In the genomic region with DNA sequence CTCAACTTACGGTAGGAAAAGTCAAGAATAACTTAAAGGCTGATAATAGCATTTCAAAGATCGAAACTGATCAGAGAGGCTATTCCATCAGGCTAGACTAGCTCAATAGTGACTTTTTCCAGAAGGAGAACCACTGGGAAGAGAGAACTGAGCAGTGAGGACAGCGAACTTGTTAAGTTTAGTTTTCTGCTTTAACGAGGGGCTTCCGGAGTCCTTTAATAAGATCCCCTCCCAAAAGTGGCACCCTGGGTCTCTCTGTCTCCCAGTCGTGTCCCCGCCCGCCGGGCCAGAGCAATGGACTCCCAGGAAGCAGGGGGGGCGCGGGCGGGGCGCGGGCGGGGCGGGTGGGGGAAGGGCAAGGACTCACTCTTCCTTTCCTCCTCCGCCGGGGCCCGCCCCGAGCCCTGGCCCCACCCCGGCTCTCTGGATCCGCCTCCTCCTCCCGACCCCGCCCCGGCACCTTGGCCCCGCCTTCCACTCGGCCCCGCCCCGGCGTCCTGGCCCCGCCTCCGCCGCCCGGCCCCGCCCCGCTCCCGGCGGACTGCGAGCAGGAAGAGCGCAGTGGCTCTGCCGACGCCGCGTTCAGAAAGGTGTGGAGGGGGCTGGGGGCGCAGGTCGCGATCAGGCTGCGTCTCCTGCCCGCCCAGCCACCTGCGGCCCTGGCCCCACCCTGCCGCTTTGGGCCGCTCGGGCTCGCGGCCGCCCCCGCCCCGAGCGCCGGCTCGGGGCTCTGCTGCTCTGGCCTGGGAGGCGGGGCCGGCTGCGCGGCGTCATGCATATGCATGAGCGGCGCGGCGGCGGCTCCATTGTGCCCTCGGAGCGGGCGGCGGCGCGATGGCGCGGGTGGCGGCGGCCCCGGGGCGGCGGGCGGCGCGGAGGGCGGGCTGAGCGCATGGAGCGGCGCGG, we compare ENCODE assay signal across 8 cellular contexts. TPM values are rescaled to one million over a fixed set of nuclear protein-coding genes. Genes with fewer than 3 reads are reported as not detected.
DNase-seq lines count a peak whose midpoint lies in the region; ATAC-seq and TF ChIP-seq lines count a peak whose summit lies in the region.

A gene with protein sequence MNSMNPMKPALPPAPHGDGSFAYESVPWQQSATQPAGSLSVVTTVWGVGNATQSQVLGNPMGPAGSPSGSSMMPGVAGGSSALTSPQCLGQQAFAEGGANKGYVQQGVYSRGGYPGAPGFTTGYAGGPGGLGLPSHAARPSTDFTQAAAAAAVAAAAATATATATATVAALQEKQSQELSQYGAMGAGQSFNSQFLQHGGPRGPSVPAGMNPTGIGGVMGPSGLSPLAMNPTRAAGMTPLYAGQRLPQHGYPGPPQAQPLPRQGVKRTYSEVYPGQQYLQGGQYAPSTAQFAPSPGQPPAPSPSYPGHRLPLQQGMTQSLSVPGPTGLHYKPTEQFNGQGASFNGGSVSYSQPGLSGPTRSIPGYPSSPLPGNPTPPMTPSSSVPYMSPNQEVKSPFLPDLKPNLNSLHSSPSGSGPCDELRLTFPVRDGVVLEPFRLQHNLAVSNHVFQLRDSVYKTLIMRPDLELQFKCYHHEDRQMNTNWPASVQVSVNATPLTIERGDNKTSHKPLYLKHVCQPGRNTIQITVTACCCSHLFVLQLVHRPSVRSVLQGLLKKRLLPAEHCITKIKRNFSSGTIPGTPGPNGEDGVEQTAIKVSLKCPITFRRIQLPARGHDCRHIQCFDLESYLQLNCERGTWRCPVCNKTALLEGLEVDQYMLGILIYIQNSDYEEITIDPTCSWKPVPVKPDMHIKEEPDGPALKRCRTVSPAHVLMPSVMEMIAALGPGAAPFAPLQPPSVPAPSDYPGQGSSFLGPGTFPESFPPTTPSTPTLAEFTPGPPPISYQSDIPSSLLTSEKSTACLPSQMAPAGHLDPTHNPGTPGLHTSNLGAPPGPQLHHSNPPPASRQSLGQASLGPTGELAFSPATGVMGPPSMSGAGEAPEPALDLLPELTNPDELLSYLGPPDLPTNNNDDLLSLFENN (plus strand): TSS at position 806 of the 906 bp plus-strand sequence. CDS start 7,403 bp downstream, outside the sequence.

- no peaks in the 10 kb centered on the region for H3K27me3 ChIP-seq in DND-41 (ENCODE audit: insufficient read depth, low read length, poor library complexity)
- no peaks in the 10 kb centered on the region for H3K27me3 ChIP-seq in GM23248 (replicated peaks; ENCODE audit: insufficient read depth)
- no peaks in the 10 kb centered on the region for H3K27me3 ChIP-seq in fibroblast of lung (ENCODE audit: control insufficient read depth, insufficient read depth, low read length)
- H3K27me3 ChIP-seq in naive thymus-derived CD4-positive, alpha-beta T cell (ENCODE audit: control insufficient read depth in 2 of 2, insufficient read depth in 2 of 2, low read length in 2 of 2) = no peaks in the 10 kb centered on the region

- H3K36me3 ChIP-seq in DND-41 (ENCODE audit: insufficient read depth, low read length) (peaks cover 13% of the 10 kb centered on the region), GM23248 (ENCODE audit: low read depth) (no peaks in the 10 kb centered on the region), fibroblast of lung (ENCODE audit: control insufficient read depth, insufficient read depth, low read length) (no peaks in the 10 kb centered on the region)
- no peaks in the 10 kb centered on the region for H3K36me3 ChIP-seq in naive thymus-derived CD4-positive, alpha-beta T cell (ENCODE audit: control insufficient read depth in 2 of 3, insufficient read depth in 3 of 3, low read length in 3 of 3)

- H4K20me1 ChIP-seq in DND-41 (ENCODE audit: insufficient read depth, low read length) (peaks cover 19% of the 10 kb centered on the region; the same call in 1 of the 2 replicates), GM23248 (ENCODE audit: insufficient read depth) (no peaks in the 10 kb centered on the region), fibroblast of lung (ENCODE audit: control insufficient read depth, extremely low read depth, insufficient read depth, low read length) (no peaks in the 10 kb centered on the region)

- CTCF ChIA-PET in naive thymus-derived CD4-positive, alpha-beta T cell (lab: Charles Lee) = no interaction called here

- H3K9me2 ChIP-seq in GM23248 (ENCODE audit: insufficient read depth) = no peaks in the 10 kb centered on the region

- TF ChIP-seq CTCF in DND-41 (IDR thresholded peaks at IDR 0.05; ENCODE audit: borderline replicate concordance, extremely low read depth, low read length, poor library complexity, severe bottlenecking) (no peak), LNCaP clone FGC (IDR thresholded peaks at IDR 0.05; ENCODE audit: control insufficient read depth, extremely low read depth, insufficient read depth) (no peak), fibroblast of lung (conservative IDR thresholded peaks at IDR 0.05 in 1 of 2, IDR thresholded peaks at IDR 0.05 in 1 of 2; ENCODE audit: low read depth in 1 of 2, low read length in 2 of 2) (no peak)

- intact Hi-C loops in naive thymus-derived CD4-positive, alpha-beta T cell (cut with micrococcal nuclease) = loop anchor here in 1 of 2 donors (1.0 to 2.0 kb wide), 11 partner anchors 48 to 822 kb away; a partner anchor contains a TSS

- H3K4me1 Mint-ChIP-seq in activated T-helper 17 cell treated with anti-CD3 and anti-CD28 coated beads, Interleukin-2, amount 50 U/mL, for 72 hours = peaks cover 17% of the 10 kb centered on the region
- peaks cover 22 to 63% (median 45%) of the 10 kb centered on the region in 7 donors for H3K4me1 Mint-ChIP-seq in naive thymus-derived CD4-positive, alpha-beta T cell
- H3K4me1 Mint-ChIP-seq in stimulated activated memory B cell treated with anti-CD40 and anti-IgM and Interleukin-4, amounts not matched to agents 10 μg/mL and 1 μg/mL and 100 μg/mL, for 72 hours = peaks cover 42% of the 10 kb centered on the region

- in situ Hi-C loops in GM23248 (cut with MboI) = no loop called here

- POLR2A ChIA-PET in naive thymus-derived CD4-positive, alpha-beta T cell (lab: Charles Lee) = interaction anchor here (0.7 to 2.7 kb wide), 9 partner anchors 21 to 365 kb away, joined by 3 to 13 read pairs (median 7); a partner anchor contains a TSS

- H3K27ac ChIP-seq in DND-41 (ENCODE audit: low read length) (peak within 1 kb of the TSS; percentile 90), GM23248 (peak within 1 kb of the TSS; percentile 91), fibroblast of lung (ENCODE audit: insufficient read depth, low read length) (peak within 1 kb of the TSS; percentile 88)
- H3K27ac ChIP-seq in naive thymus-derived CD4-positive, alpha-beta T cell (ENCODE audit: low read depth, low read length) = peak within 1 kb of the TSS; percentile 98

- peak within 1 kb of the TSS; percentile 84 for H3K27ac Mint-ChIP-seq in activated T-helper 17 cell treated with anti-CD3 and anti-CD28 coated beads, Interleukin-2, amount 50 U/mL, for 72 hours
- peak within 1 kb of the TSS; percentile 81 to 98 (median 92) for H3K27ac Mint-ChIP-seq in naive thymus-derived CD4-positive, alpha-beta T cell
- peak within 1 kb of the TSS; percentile 74 for H3K27ac Mint-ChIP-seq in stimulated activated memory B cell treated with anti-CD40 and anti-IgM and Interleukin-4, amounts not matched to agents 10 μg/mL and 1 μg/mL and 100 μg/mL, for 72 hours

- H3K9ac ChIP-seq in DND-41 (ENCODE audit: low read depth, low read length) (peak within 1 kb of the TSS; percentile 79), GM23248 (peak within 1 kb of the TSS; percentile 84), fibroblast of lung (ENCODE audit: insufficient read depth, low read length) (peak within 1 kb of the TSS; percentile 91)

- peaks cover 8% of the 10 kb centered on the region; the same call in 1 of the 2 replicates for H3F3A ChIP-seq in GM23248 (ENCODE audit: insufficient read depth)

- H3K4me3 Mint-ChIP-seq in activated T-helper 17 cell treated with anti-CD3 and anti-CD28 coated beads, Interleukin-2, amount 50 U/mL, for 72 hours = peak within 1 kb of the TSS; percentile 86
- peak within 1 kb of the TSS; percentile 77 to 92 (median 88) for H3K4me3 Mint-ChIP-seq in naive thymus-derived CD4-positive, alpha-beta T cell
- peak within 1 kb of the TSS; percentile 88 for H3K4me3 Mint-ChIP-seq in stimulated activated memory B cell treated with anti-CD40 and anti-IgM and Interleukin-4, amounts not matched to agents 10 μg/mL and 1 μg/mL and 100 μg/mL, for 72 hours

- no peaks in the 10 kb centered on the region for H3K9me3 Mint-ChIP-seq in activated T-helper 17 cell treated with anti-CD3 and anti-CD28 coated beads, Interleukin-2, amount 50 U/mL, for 72 hours
- peaks cover 0 to 1% (median 0%) of the 10 kb centered on the region in 11 donors for H3K9me3 Mint-ChIP-seq in naive thymus-derived CD4-positive, alpha-beta T cell
- H3K9me3 Mint-ChIP-seq in stimulated activated memory B cell treated with anti-CD40 and anti-IgM and Interleukin-4, amounts not matched to agents 10 μg/mL and 1 μg/mL and 100 μg/mL, for 72 hours = no peaks in the 10 kb centered on the region

- H3K9me3 ChIP-seq in DND-41 (ENCODE audit: insufficient read depth, low read length, severe bottlenecking) (no peaks in the 10 kb centered on the region), GM23248 (ENCODE audit: low read depth) (no peaks in the 10 kb centered on the region), fibroblast of lung (ENCODE audit: control insufficient read depth, insufficient read depth, low read depth, low read length) (no peaks in the 10 kb centered on the region)
- H3K9me3 ChIP-seq in naive thymus-derived CD4-positive, alpha-beta T cell (ENCODE audit: control insufficient read depth in 2 of 3, low read length in 3 of 3) = no peaks in the 10 kb centered on the region

- peak within 1 kb of the TSS; percentile 96 for H2AFZ ChIP-seq in DND-41 (ENCODE audit: low read depth, low read length)
- peak within 1 kb of the TSS; percentile 89 for H2AFZ ChIP-seq in GM23248
- H2AFZ ChIP-seq in fibroblast of lung (ENCODE audit: low read length) = peak within 1 kb of the TSS; percentile 84

- H3K4me1 ChIP-seq in DND-41 (ENCODE audit: insufficient read depth, low read length) (peaks cover 32% of the 10 kb centered on the region), GM23248 (ENCODE audit: insufficient read depth) (peaks cover 18% of the 10 kb centered on the region; the same call in 1 of the 2 replicates), fibroblast of lung (ENCODE audit: control insufficient read depth, extremely low read depth, insufficient read depth, low read length) (peaks cover 5% of the 10 kb centered on the region)
- H3K4me1 ChIP-seq in naive thymus-derived CD4-positive, alpha-beta T cell (ENCODE audit: control insufficient read depth in 2 of 2, insufficient read depth in 2 of 2, low read length in 2 of 2) = peaks cover 21 to 22% of the 10 kb centered on the region in 2 donors

- peak; percentile 85 for ATAC-seq in DND-41 (ENCODE audit: insufficient read depth, low read depth)
- ATAC-seq in activated T-helper 17 cell treated with anti-CD3 and anti-CD28 coated beads, Interleukin-2, amount 50 U/mL, for 72 hours (replicated peaks) = peak; percentile 84
- ATAC-seq in naive thymus-derived CD4-positive, alpha-beta T cell = peak; percentile 94
- peak; percentile 87 for ATAC-seq in stimulated activated memory B cell treated with anti-CD40 and anti-IgM and Interleukin-4, amounts not matched to agents 10 μg/mL and 1 μg/mL and 100 μg/mL, for 72 hours

- peak; percentile 89 for DNase-seq in DND-41
- peak; percentile 97 for DNase-seq in GM23248
- peak; percentile 43 for DNase-seq in LNCaP clone FGC (ENCODE audit: low read depth)
- DNase-seq in RPMI8226 = peak; percentile 95
- peak; percentile 79 to 87 for DNase-seq in fibroblast of lung (ENCODE audit: low read depth in 2 of 2)
- DNase-seq in naive thymus-derived CD4-positive, alpha-beta T cell = peak; percentile 87 to 99 (median 93)

- peaks cover 32% of the 10 kb centered on the region for H3K36me3 Mint-ChIP-seq in activated T-helper 17 cell treated with anti-CD3 and anti-CD28 coated beads, Interleukin-2, amount 50 U/mL, for 72 hours (ENCODE audit: low read depth)
- peaks cover 0 to 14% (median 0%) of the 10 kb centered on the region in 5 donors for H3K36me3 Mint-ChIP-seq in naive thymus-derived CD4-positive, alpha-beta T cell
- H3K36me3 Mint-ChIP-seq in stimulated activated memory B cell treated with anti-CD40 and anti-IgM and Interleukin-4, amounts not matched to agents 10 μg/mL and 1 μg/mL and 100 μg/mL, for 72 hours = peaks cover 16% of the 10 kb centered on the region

- peak within 1 kb of the TSS; percentile 74 to 92 for H3K4me3 ChIP-seq in DND-41 (ENCODE audit: low read depth in 1 of 2, low read length in 2 of 2)
- H3K4me3 ChIP-seq in GM23248 = peak within 1 kb of the TSS; percentile 76
- peak within 1 kb of the TSS; percentile 80 for H3K4me3 ChIP-seq in LNCaP clone FGC (ENCODE audit: low read depth, low read length)
- peak within 1 kb of the TSS; percentile 73 to 79 (median 76) for H3K4me3 ChIP-seq in fibroblast of lung (replicated peaks in 1 of 4; ENCODE audit: control extremely low read depth in 1 of 4, insufficient read depth in 1 of 4, low read depth in 3 of 4, low read length in 4 of 4)
- peak within 1 kb of the TSS; percentile 64 for H3K4me3 ChIP-seq in naive thymus-derived CD4-positive, alpha-beta T cell (ENCODE audit: low read length)

- H3K79me2 ChIP-seq in DND-41 (ENCODE audit: insufficient read depth, low read length) (peaks cover 38% of the 10 kb centered on the region), GM23248 (ENCODE audit: insufficient read depth) (peaks cover 44% of the 10 kb centered on the region), fibroblast of lung (ENCODE audit: control insufficient read depth, insufficient read depth, low read length) (peaks cover 23% of the 10 kb centered on the region)

- H3K4me2 ChIP-seq in DND-41 (ENCODE audit: insufficient read depth, low read length) = peak within 1 kb of the TSS; percentile 83
- peak within 1 kb of the TSS; percentile 95 for H3K4me2 ChIP-seq in GM23248 (ENCODE audit: unreplicated experiment)
- H3K4me2 ChIP-seq in fibroblast of lung (ENCODE audit: extremely low read depth, insufficient read depth, low read length) = peak within 1 kb of the TSS; percentile 90

- H3K27me3 Mint-ChIP-seq in activated T-helper 17 cell treated with anti-CD3 and anti-CD28 coated beads, Interleukin-2, amount 50 U/mL, for 72 hours = no peaks in the 10 kb centered on the region
- H3K27me3 Mint-ChIP-seq in naive thymus-derived CD4-positive, alpha-beta T cell = no peaks in the 10 kb centered on the region
- no peaks in the 10 kb centered on the region for H3K27me3 Mint-ChIP-seq in stimulated activated memory B cell treated with anti-CD40 and anti-IgM and Interleukin-4, amounts not matched to agents 10 μg/mL and 1 μg/mL and 100 μg/mL, for 72 hours

- WGBS in GM23248 (ENCODE audit: low coverage in 1 of 2, low lambda C conversion rate in 2 of 2, missing lambda C conversion rate in 2 of 2), 2 experiments = 0 to 1% methylated on average over 8 to 74 of the region's 92 CpGs

RNA-seq across cellular contexts. Expression of the gene that starts here (rescaled TPM):
- total RNA-seq in GM23248 (2014; rRNA removed; shearing (Covaris generic)) = 9.7 and 12.4 TPM in 2 replicates
- 6.1 and 7.8 TPM in 2 replicates for polyA plus RNA-seq in GM23248 (2016; fragmentation: Nextera tagmentation; extraction: Ambion mirVana)
- 100 to 1,000 TPM in 1 of 2 donors, 10 to 100 TPM in 1; 88.7 to 134 TPM for total RNA-seq in activated T-helper 17 cell treated with anti-CD3 and anti-CD28 coated beads, Interleukin-2, amount 50 U/mL, for 72 hours
- 5.1 and 9.1 TPM in 2 replicates for total RNA-seq in fibroblast of lung
- 3.9 and 5.5 TPM in 2 replicates for polyA plus RNA-seq in fibroblast of lung
- polyA plus RNA-seq in fibroblast of lung (2012) = 21.8 and 26.6 TPM in 2 replicates
- polyA minus RNA-seq in fibroblast of lung (ENCODE audit: low replicate concordance) = 27.3 and 39.5 TPM in 2 replicates
- 100 to 1,000 TPM; 108 to 187 (median 144) TPM for total RNA-seq in naive thymus-derived CD4-positive, alpha-beta T cell
- 1 to 10 TPM; 4.4 to 7.7 TPM for polyA plus RNA-seq in naive thymus-derived CD4-positive, alpha-beta T cell

Comparison
In these comparisons a context has a peak if more than half of its experiments do, and no peak if none do; other contexts are left out.
1. Peak in every context shown above with its lines: DNase-seq, ATAC-seq, H3K4me3 ChIP-seq and H3K27ac ChIP-seq.
2. DNase-seq: peak in every context shown above with its lines; median percentile 97 in GM23248; 95 in RPMI8226; 93 in naive thymus-derived CD4-positive, alpha-beta T cell; 89 in DND-41; 83 in fibroblast of lung; 43 in LNCaP clone FGC.